ENCODE assay signal across 32 cellular contexts in genomic region chr2:80501874-80502624, GRCh38.
"Had no signal": no experiment of that assay in that cellular context is flagged by ENCODE, and none has a peak within 500 bp of the region (broad histone marks: within the 10 kb centered on the region; RNA-seq: fewer than 3 reads in every experiment).

No MANE protein-coding gene starts in this region.

- H3K27ac ChIP-seq: KMS-11, Peyer's patch, SJSA1 had no signal

- H3K4me3 ChIP-seq: Peyer's patch, SJSA1 had no signal

- H3K9ac ChIP-seq: KMS-11, SK-N-SH had no signal

- DNase-seq: Karpas-422, NCI-H1048, NCI-H1092 treated with DMSO at 0.1 percent for 48 hours, NCI-H1105 treated with DMSO at 0.1 percent for 48 hours, NCI-H1417, NCI-H1436, NCI-H146, NCI-H1694, NCI-H187, NCI-H1930, NCI-H2029 treated with DMSO at 0.1 percent for 48 hours, NCI-H2081 treated with DMSO at 0.1 percent for 48 hours, NCI-H2107, NCI-H2171, NCI-H226, NCI-H446 treated with DMSO at 0.1 percent for 48 hours, NCI-H510A, NCI-H524, NCI-H526, NCI-H69, NCI-H748 treated with DMSO at 0.1 percent for 48 hours, NCI-H82, OCI-M1, PC-3, Peyer's patch, Right ventricle myocardium superior, RPMI8226, SHP77 treated with DMSO at 0.1 percent for 48 hours, SK-N-SH, SW 1271 had no signal

- H3K4me1 ChIP-seq: Peyer's patch had no signal

- H3K4me2 ChIP-seq: KMS-11, SK-N-SH had no signal

- H3K9me3 ChIP-seq: Peyer's patch, SJSA1, SK-N-SH had no signal

- H3K27me3 ChIP-seq: Peyer's patch, SJSA1 had no signal

- ATAC-seq: PC-3 had no signal

- H3K36me3 ChIP-seq: Peyer's patch, SJSA1 had no signal
